8 cellular contexts compared by ENCODE assay signal in the genomic region with DNA sequence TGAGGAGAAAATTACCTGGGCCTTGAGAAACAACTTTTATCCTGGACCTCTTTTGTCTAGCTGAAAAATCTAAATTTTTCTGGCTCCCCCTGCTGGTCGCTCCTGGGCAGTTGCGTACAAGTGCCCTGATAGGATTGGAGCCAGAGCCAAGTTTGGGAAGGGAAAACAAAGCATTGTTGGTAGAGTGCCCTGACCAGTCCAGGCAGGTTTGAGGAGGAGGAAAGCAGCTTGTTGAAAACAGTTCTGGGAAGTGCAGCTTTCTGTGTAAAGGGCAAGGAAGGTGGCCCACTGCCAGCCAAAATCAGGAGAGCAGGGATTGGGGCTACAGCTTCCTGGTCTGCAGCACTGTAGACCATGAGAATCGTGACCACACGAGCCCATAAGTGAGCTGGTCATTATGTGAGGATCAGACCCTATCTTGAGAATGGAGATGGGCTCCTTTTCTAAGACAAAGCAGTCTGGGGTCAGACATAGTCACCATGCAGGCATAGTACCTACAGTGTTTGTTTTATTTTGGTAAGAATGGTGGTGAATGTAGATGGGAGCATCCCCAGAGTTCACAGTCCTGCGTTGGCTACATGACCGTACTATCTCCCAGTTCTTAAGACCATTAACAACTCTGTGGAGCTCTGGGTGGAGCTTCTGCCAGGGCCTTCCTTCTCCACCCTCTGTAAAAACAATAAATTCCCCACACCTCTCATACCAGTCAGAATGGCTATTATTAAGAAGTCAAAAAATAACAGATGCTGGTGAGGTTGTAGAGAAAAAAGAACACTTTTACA.
DNase-seq lines count a peak whose midpoint lies in the region; ATAC-seq and TF ChIP-seq lines count a peak whose summit lies in the region.

No MANE protein-coding gene starts in this region.

- H3K4me3 ChIP-seq in WI38 (ENCODE audit: low read depth, low read length): no peak overlapping the region
- no peak overlapping the region for H3K4me3 ChIP-seq in skin epidermis

- ATAC-seq in GM19455 (IDR thresholded peaks at IDR 0.05; ENCODE audit: unreplicated experiment) (no peak), HG02870 (IDR thresholded peaks at IDR 0.05; ENCODE audit: unreplicated experiment) (no peak)

- DNase-seq in GM03348 (ENCODE audit: low spot score): peak; percentile 86
- peak; percentile 18 for DNase-seq in NCI-H146 (lab: John Stamatoyannopoulos, UW)
- peak in 38 of 61 donors; percentile 12 to 77 (median 40) for DNase-seq in caudate nucleus (lab: John Stamatoyannopoulos, UW)
- peak; percentile 89 for DNase-seq in iPS-NIHi7 (ENCODE audit: extremely low spot score)

- H3K27ac ChIP-seq in caudate nucleus (ENCODE audit: low read depth, low read length) (peak overlapping the region; percentile 7), skin epidermis (peak overlapping the region in 17 of 21 experiments; percentile 1 to 74 (median 63))

- peak; percentile 94 for TF ChIP-seq CTCF in WI38 (IDR thresholded peaks at IDR 0.05; ENCODE audit: low read depth, low read length)

Comparison
In these comparisons a context has a peak if more than half of its experiments do, and no peak if none do; other contexts are left out.
1. DNase-seq: peak in every context shown above with its lines; median percentile 89 in iPS-NIHi7; 86 in GM03348; 40 in caudate nucleus; 18 in NCI-H146.